Comparison of ENCODE assay signal across 1 cellular context in genomic region chr5:121158433-121158832, GRCh38.
TF ChIP-seq lines count a peak whose summit lies in the region.

No MANE protein-coding gene starts in this region.

TF ChIP-seq in H1, 55 proteins besides CTCF, POLR2A, EP300 and RAD21 (continued from another document):
- no peak for TF ChIP-seq CHD7 (IDR thresholded peaks at IDR 0.05; ENCODE audit: insufficient replicate concordance, low read length)
- TF ChIP-seq KDM5A (IDR thresholded peaks at IDR 0.05; ENCODE audit: low read length): no peak
- TF ChIP-seq CREB1 (IDR thresholded peaks at IDR 0.05): no peak
- no peak for TF ChIP-seq GTF2F1 (IDR thresholded peaks at IDR 0.05; ENCODE audit: borderline replicate concordance, low read depth, low read length)
